Comparison of ENCODE assay signal across 8 cellular contexts in the genomic region with DNA sequence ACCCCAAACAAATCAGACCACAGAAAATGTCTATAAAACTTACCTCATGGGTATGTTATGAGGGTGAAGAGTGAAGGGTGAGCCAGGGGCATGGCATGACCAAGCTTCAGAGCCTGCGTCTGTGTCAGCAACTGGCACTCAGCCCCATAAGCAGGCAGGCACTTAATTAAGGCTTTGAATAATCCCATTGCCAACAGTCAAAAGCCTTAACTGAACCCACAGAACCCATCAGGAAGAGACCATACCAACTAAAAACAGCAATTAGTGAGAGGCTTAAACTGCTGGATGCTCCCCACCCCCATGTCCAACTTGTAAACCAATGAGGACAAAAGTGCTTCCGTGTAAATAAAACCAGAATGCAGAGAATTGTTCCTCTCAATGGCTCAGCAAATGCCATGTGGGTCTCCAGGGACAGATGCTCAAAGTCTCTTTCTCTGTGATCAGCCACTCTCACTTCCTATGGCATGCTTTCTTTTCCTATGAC.
DNase-seq lines count a peak whose midpoint lies in the region; ATAC-seq and TF ChIP-seq lines count a peak whose summit lies in the region.

No MANE protein-coding gene starts in this region.

- H3K9me3 Mint-ChIP-seq in effector memory CD8-positive, alpha-beta T cell, result no peaks in the 10 kb centered on the region

- no peaks in the 10 kb centered on the region for H3K36me3 Mint-ChIP-seq in effector memory CD8-positive, alpha-beta T cell (ENCODE audit: insufficient read depth)

- H3K27me3 Mint-ChIP-seq in effector memory CD8-positive, alpha-beta T cell, result peaks cover 35 to 37% of the 10 kb centered on the region in 2 donors

- ATAC-seq in effector memory CD8-positive, alpha-beta T cell (replicated peaks), result no peak

- peaks cover 0 to 4% of the 10 kb centered on the region in 2 donors for H3K4me1 Mint-ChIP-seq in effector memory CD8-positive, alpha-beta T cell (ENCODE audit: low read depth in 2 of 2)

- no peaks in the 10 kb centered on the region for H3K36me3 ChIP-seq in ascending aorta
- no peaks in the 10 kb centered on the region for H3K36me3 ChIP-seq in rectal smooth muscle tissue (ENCODE audit: control insufficient read depth, insufficient read depth, low read length)
- H3K36me3 ChIP-seq in Peyer's patch, result no peaks in the 10 kb centered on the region

- intact Hi-C loops in ascending aorta (cut with DNase I), result loop anchor here (5.0 kb wide), 1 partner anchor 109 kb away; no protein-coding TSS in a partner anchor

- TF ChIP-seq CTCF in ascending aorta (IDR thresholded peaks at IDR 0.05), result no peak
- no peak for TF ChIP-seq CTCF in Peyer's patch (IDR thresholded peaks at IDR 0.05)

- H3K9me3 ChIP-seq in ascending aorta, result peaks cover 0 to 3% of the 10 kb centered on the region in 2 donors
- H3K9me3 ChIP-seq in Peyer's patch, result no peaks in the 10 kb centered on the region

- peak; percentile 69 for DNase-seq in GM03348 (ENCODE audit: low spot score)
- peak; percentile 64 to 69 for DNase-seq in NCI-H187 (lab: John Stamatoyannopoulos, UW)
- DNase-seq in ascending aorta (ENCODE audit: low spot score in 2 of 2), result peak in 1 of 2 donors; percentile 83
- no peak for DNase-seq in Peyer's patch
- DNase-seq in effector memory CD8-positive, alpha-beta T cell, result no peak
- no peak for DNase-seq in germinal center (ENCODE audit: low spot score)
- DNase-seq in KG1 (lab: John Stamatoyannopoulos, UW), result no peak

- no peak for TF ChIP-seq POLR2A in Peyer's patch (IDR thresholded peaks at IDR 0.05)

- H3K9ac ChIP-seq in rectal smooth muscle tissue (ENCODE audit: low read length), result no peak overlapping the region

- no peak overlapping the region for H3K4me3 ChIP-seq in ascending aorta
- no peak overlapping the region for H3K4me3 ChIP-seq in rectal smooth muscle tissue (ENCODE audit: low read length)
- no peak overlapping the region for H3K4me3 ChIP-seq in Peyer's patch

- no peak overlapping the region for H3K27ac Mint-ChIP-seq in effector memory CD8-positive, alpha-beta T cell

- no peaks in the 10 kb centered on the region for H3K27me3 ChIP-seq in ascending aorta
- no peaks in the 10 kb centered on the region for H3K27me3 ChIP-seq in rectal smooth muscle tissue (ENCODE audit: control insufficient read depth, insufficient read depth, low read length)
- no peaks in the 10 kb centered on the region for H3K27me3 ChIP-seq in Peyer's patch

- H3K27ac ChIP-seq in ascending aorta (peak overlapping the region; percentile 74 to 76), rectal smooth muscle tissue (ENCODE audit: low read depth, low read length) (peak overlapping the region; percentile 20), Peyer's patch (no peak overlapping the region)

- H3K4me1 ChIP-seq in ascending aorta (peaks cover 15 to 45% of the 10 kb centered on the region in 2 donors), rectal smooth muscle tissue (ENCODE audit: control insufficient read depth, insufficient read depth, low read length) (peaks cover 5% of the 10 kb centered on the region), Peyer's patch (peaks cover 0 to 10% (median 0%) of the 10 kb centered on the region in 4 donors)

- H3K4me3 Mint-ChIP-seq in effector memory CD8-positive, alpha-beta T cell, result no peak overlapping the region

Comparison
In these comparisons a context has a peak if more than half of its experiments do, and no peak if none do; other contexts are left out.
1. DNase-seq: peak in GM03348 (single experiment) and NCI-H187 (2 of 2); none in Peyer's patch (0 of 3), effector memory CD8-positive, alpha-beta T cell (0 of 3), germinal center (single experiment) and KG1 (single experiment).
2. H3K27ac ChIP-seq: peak in ascending aorta (2 of 2) and rectal smooth muscle tissue (single experiment); none in Peyer's patch (0 of 4).